Comparison of ENCODE assay signal across 8 cellular contexts in the genomic region with DNA sequence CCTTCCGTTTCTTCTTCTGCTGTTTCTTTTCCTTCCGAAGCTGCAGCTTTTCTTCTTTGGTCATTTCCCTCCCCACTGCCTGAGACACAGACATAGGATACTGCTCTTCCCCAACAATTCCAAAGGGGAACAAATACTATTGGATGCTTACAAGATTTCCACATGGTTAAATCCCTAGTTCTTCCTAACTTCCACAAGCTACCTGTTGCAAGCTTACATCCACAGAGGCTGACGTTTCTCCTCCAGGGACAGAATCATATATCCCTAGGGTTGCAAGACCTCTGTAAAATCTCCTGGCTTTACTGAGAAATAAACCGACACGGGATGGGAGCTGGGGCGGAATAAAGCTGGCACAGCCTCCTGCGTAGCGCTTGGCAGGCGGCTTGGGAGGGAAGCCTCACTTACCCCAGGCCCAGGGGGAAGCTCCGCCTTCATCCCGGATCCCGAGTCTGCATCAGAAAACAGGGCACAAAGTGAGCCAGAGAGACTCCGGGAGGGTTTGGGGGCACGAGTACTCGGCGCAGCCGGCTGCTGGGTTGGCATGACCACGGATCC. TPM values are rescaled to one million over a fixed set of nuclear protein-coding genes. Genes with fewer than 3 reads are reported as not detected.
DNase-seq lines count a peak whose midpoint lies in the region; ATAC-seq and TF ChIP-seq lines count a peak whose summit lies in the region.

No MANE protein-coding gene starts in this region.

- H3K27me3 Mint-ChIP-seq in activated naive CD4-positive, alpha-beta T cell treated with anti-CD3 and anti-CD28 coated beads for 36 hours (ENCODE audit: low read depth), result no peaks in the 10 kb centered on the region
- H3K27me3 Mint-ChIP-seq in naive B cell, result no peaks in the 10 kb centered on the region

- H3K27ac ChIP-seq in VCaP, result peak overlapping the region; percentile 93

- peak overlapping the region; percentile 83 for H3K4me3 Mint-ChIP-seq in activated naive CD4-positive, alpha-beta T cell treated with anti-CD3 and anti-CD28 coated beads for 36 hours
- H3K4me3 Mint-ChIP-seq in naive B cell, result peak overlapping the region; percentile 83 to 99 (median 96)

- CTCF ChIA-PET in activated naive CD4-positive, alpha-beta T cell treated with anti-CD3 and anti-CD28 coated beads for 36 hours (lab: Charles Lee), result interaction anchor here (0.6 to 4.0 kb wide), 12 partner anchors 9 to 314 kb away, joined by 3 to 22 read pairs (median 4); partner anchors contain the start of gene GTF3C2

- intact Hi-C loops in activated naive CD4-positive, alpha-beta T cell treated with anti-CD3 and anti-CD28 coated beads for 36 hours (cut with micrococcal nuclease), result loop anchor here (1.0 to 5.0 kb wide), 15 partner anchors 11 to 319 kb away; partner anchors contain the start of genes ATRAID, CAD, CCDC121 and GPN1

- H3K36me3 Mint-ChIP-seq in activated naive CD4-positive, alpha-beta T cell treated with anti-CD3 and anti-CD28 coated beads for 36 hours (ENCODE audit: low read depth), result peaks cover 27% of the 10 kb centered on the region
- peaks cover 7 to 16% of the 10 kb centered on the region in 2 donors for H3K36me3 Mint-ChIP-seq in naive B cell

- H3K9me3 Mint-ChIP-seq in activated naive CD4-positive, alpha-beta T cell treated with anti-CD3 and anti-CD28 coated beads for 36 hours, result no peaks in the 10 kb centered on the region
- H3K9me3 Mint-ChIP-seq in naive B cell, result no peaks in the 10 kb centered on the region

- no peak for DNase-seq in activated naive CD4-positive, alpha-beta T cell treated with anti-CD3 and anti-CD28 coated beads for 36 hours
- DNase-seq in activated naive CD4-positive, alpha-beta T cell treated with anti-CD3 and anti-CD28 coated beads, Interleukin-2, amount 50 U/mL, for 16 hours, result no peak
- peak; percentile 68 for DNase-seq in HPDE6-E6E7 (ENCODE audit: extremely low spot score)
- DNase-seq in fibroblast of gingiva (ENCODE audit: low read depth), result peak; percentile 60
- no peak for DNase-seq in naive B cell
- DNase-seq in COLO668 (lab: John Stamatoyannopoulos, UW; ENCODE audit: unreplicated experiment), result no peak

- ATAC-seq in naive B cell (ENCODE audit: low read depth in 2 of 2) (no peak), HG03097 (IDR thresholded peaks at IDR 0.05; ENCODE audit: low FRiP score, unreplicated experiment) (no peak)

- peak overlapping the region; percentile 95 for H3K27ac Mint-ChIP-seq in activated naive CD4-positive, alpha-beta T cell treated with anti-CD3 and anti-CD28 coated beads for 36 hours
- peak overlapping the region; percentile 57 to 98 (median 92) for H3K27ac Mint-ChIP-seq in naive B cell

- peaks cover 30% of the 10 kb centered on the region for H3K4me1 Mint-ChIP-seq in activated naive CD4-positive, alpha-beta T cell treated with anti-CD3 and anti-CD28 coated beads for 36 hours (ENCODE audit: low read depth)
- peaks cover 36 to 44% (median 44%) of the 10 kb centered on the region in 3 donors for H3K4me1 Mint-ChIP-seq in naive B cell

- TF ChIP-seq CTCF in VCaP (conservative IDR thresholded peaks at IDR 0.05), result no peak

RNA-seq across cellular contexts. Expression of gene EIF2B4, which starts 0.6 kb away (rescaled TPM):
- 10 to 100 TPM; 24.4 to 25.2 TPM for total RNA-seq in activated naive CD4-positive, alpha-beta T cell treated with anti-CD3 and anti-CD28 coated beads for 36 hours
- 10 to 100 TPM; 16.3 to 38.9 (median 30.3) TPM for polyA plus RNA-seq in naive B cell (ENCODE audit: low read depth in 6 of 6)

RNA-seq across cellular contexts. Expression of gene SNX17, which starts 0.9 kb away (rescaled TPM):
- 10 to 100 TPM; 68.5 to 75.5 TPM for total RNA-seq in activated naive CD4-positive, alpha-beta T cell treated with anti-CD3 and anti-CD28 coated beads for 36 hours
- polyA plus RNA-seq in naive B cell (ENCODE audit: low read depth in 6 of 6), result 100 to 1,000 TPM; 216 to 307 (median 256) TPM

RNA-seq across cellular contexts. Expression of gene ZNF513, which starts 11.0 kb away (rescaled TPM):
- total RNA-seq in activated naive CD4-positive, alpha-beta T cell treated with anti-CD3 and anti-CD28 coated beads for 36 hours, result 1 to 10 TPM; 4.9 to 5.2 TPM
- polyA plus RNA-seq in naive B cell (ENCODE audit: low read depth in 6 of 6), result 1 to 10 TPM in 5 of 6 donors, not detected in 1; 2.2 to 6.5 (median 3.7) TPM

RNA-seq across cellular contexts. Expression of gene GTF3C2, which starts 13.0 kb away (rescaled TPM):
- total RNA-seq in activated naive CD4-positive, alpha-beta T cell treated with anti-CD3 and anti-CD28 coated beads for 36 hours, result 10 to 100 TPM; 62.9 to 72.3 TPM
- 10 to 100 TPM; 31.8 to 50.6 (median 39.9) TPM for polyA plus RNA-seq in naive B cell (ENCODE audit: low read depth in 6 of 6)

RNA-seq across cellular contexts. Expression of gene PPM1G, which starts 39.8 kb away (rescaled TPM):
- total RNA-seq in activated naive CD4-positive, alpha-beta T cell treated with anti-CD3 and anti-CD28 coated beads for 36 hours, result 100 to 1,000 TPM in 1 of 2 experiments, 10 to 100 TPM in 1; 92.3 to 101 TPM
- polyA plus RNA-seq in naive B cell (ENCODE audit: low read depth in 6 of 6), result 100 to 1,000 TPM in 1 of 6 donors, 10 to 100 TPM in 5; 67.1 to 105 (median 73.2) TPM

Comparison
In these comparisons a context has a peak if more than half of its experiments do, and no peak if none do; other contexts are left out.
1. DNase-seq: peak in HPDE6-E6E7 (single experiment) and fibroblast of gingiva (single experiment); none in activated naive CD4-positive, alpha-beta T cell treated with anti-CD3 and anti-CD28 coated beads for 36 hours (single experiment), activated naive CD4-positive, alpha-beta T cell treated with anti-CD3 and anti-CD28 coated beads, Interleukin-2, amount 50 U/mL, for 16 hours (single experiment), naive B cell (single experiment) and COLO668 (single experiment).